1 cellular context compared by ENCODE assay signal in the genomic region with DNA sequence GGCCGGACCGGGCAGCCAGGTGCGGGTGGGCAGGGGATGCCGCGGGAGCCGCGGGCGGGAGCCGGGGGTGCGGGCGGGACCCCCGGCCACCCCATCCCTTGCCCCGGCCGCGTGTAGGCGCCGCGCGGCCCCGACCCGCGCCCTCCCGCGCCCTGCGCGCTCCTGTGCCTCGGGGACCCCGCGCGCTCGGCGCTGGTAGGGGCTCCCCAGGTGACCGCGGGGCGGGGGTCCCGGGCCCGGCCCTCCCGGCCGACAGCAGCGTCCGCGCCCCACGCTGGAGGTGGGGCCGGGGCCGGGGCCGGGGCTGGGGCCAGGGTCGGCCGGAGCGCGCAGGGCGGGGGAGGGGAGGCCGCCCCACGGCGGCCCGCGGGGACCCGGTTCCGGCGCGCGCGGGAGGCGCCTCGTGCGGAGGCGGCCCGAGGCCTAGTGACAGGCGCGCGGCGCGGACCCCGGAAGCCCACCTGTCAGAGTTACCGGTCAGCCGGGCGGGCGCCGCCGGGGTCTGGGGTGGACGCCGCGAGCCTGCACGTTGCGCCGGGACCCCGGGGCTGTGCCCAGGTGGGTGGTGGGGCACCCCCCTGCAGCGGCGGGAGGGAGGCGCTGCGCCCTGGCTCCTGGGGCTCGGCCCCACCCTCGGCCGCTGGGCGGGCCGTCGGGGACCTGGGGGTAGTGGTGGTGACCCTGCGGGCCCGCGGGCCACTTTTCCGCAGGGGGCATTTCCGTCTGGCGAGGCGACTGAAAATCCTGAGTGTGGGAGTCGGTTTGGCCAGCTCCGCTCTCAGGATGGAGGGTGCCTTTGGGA.
TF ChIP-seq lines count a peak whose summit lies in the region.

No MANE protein-coding gene starts in this region.

TF ChIP-seq in GM12878, 131 proteins besides CTCF, POLR2A, EP300 and RAD21 (continued from another document):
- TF ChIP-seq, protein P1, sequence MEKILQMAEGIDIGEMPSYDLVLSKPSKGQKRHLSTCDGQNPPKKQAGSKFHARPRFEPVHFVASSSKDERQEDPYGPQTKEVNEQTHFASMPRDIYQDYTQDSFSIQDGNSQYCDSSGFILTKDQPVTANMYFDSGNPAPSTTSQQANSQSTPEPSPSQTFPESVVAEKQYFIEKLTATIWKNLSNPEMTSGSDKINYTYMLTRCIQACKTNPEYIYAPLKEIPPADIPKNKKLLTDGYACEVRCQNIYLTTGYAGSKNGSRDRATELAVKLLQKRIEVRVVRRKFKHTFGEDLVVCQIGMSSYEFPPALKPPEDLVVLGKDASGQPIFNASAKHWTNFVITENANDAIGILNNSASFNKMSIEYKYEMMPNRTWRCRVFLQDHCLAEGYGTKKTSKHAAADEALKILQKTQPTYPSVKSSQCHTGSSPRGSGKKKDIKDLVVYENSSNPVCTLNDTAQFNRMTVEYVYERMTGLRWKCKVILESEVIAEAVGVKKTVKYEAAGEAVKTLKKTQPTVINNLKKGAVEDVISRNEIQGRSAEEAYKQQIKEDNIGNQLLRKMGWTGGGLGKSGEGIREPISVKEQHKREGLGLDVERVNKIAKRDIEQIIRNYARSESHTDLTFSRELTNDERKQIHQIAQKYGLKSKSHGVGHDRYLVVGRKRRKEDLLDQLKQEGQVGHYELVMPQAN (conservative IDR thresholded peaks at IDR 0.05), result peak; percentile 85
- TF ChIP-seq EGR1 (IDR thresholded peaks at IDR 0.05; ENCODE audit: borderline replicate concordance in 1 of 2, low read depth in 2 of 2, low read length in 2 of 2), result 0 out of 3 replicates have a peak, but pooled peaks of 1 of the 2 experiments have one; percentile 25
- TF ChIP-seq, protein P2, sequence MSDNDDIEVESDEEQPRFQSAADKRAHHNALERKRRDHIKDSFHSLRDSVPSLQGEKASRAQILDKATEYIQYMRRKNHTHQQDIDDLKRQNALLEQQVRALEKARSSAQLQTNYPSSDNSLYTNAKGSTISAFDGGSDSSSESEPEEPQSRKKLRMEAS (IDR thresholded peaks at IDR 0.05; ENCODE audit: low read depth, low read length), result no peak
- TF ChIP-seq HDAC6 (IDR thresholded peaks at IDR 0.05; ENCODE audit: unreplicated experiment), result peak; percentile 58
- TF ChIP-seq, protein P3, sequence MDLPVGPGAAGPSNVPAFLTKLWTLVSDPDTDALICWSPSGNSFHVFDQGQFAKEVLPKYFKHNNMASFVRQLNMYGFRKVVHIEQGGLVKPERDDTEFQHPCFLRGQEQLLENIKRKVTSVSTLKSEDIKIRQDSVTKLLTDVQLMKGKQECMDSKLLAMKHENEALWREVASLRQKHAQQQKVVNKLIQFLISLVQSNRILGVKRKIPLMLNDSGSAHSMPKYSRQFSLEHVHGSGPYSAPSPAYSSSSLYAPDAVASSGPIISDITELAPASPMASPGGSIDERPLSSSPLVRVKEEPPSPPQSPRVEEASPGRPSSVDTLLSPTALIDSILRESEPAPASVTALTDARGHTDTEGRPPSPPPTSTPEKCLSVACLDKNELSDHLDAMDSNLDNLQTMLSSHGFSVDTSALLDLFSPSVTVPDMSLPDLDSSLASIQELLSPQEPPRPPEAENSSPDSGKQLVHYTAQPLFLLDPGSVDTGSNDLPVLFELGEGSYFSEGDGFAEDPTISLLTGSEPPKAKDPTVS (IDR thresholded peaks at IDR 0.05; ENCODE audit: low read depth, low read length), result no peak
- TF ChIP-seq KLF5 (IDR thresholded peaks at IDR 0.05; ENCODE audit: partially characterized antibody), result no peak
- peak; percentile 85 for TF ChIP-seq GATAD2B (conservative IDR thresholded peaks at IDR 0.05; ENCODE audit: low read depth)
- TF ChIP-seq MEF2B (IDR thresholded peaks at IDR 0.05; ENCODE audit: partially characterized antibody, poor library complexity, severe bottlenecking), result no peak
- peak in 1 of 2 experiments; percentile 55; a peak in 1 of 4 replicates for TF ChIP-seq BHLHE40 (IDR thresholded peaks at IDR 0.05; ENCODE audit: borderline replicate concordance in 1 of 2, low read depth in 2 of 2, low read length in 1 of 2)
- TF ChIP-seq, protein P4, sequence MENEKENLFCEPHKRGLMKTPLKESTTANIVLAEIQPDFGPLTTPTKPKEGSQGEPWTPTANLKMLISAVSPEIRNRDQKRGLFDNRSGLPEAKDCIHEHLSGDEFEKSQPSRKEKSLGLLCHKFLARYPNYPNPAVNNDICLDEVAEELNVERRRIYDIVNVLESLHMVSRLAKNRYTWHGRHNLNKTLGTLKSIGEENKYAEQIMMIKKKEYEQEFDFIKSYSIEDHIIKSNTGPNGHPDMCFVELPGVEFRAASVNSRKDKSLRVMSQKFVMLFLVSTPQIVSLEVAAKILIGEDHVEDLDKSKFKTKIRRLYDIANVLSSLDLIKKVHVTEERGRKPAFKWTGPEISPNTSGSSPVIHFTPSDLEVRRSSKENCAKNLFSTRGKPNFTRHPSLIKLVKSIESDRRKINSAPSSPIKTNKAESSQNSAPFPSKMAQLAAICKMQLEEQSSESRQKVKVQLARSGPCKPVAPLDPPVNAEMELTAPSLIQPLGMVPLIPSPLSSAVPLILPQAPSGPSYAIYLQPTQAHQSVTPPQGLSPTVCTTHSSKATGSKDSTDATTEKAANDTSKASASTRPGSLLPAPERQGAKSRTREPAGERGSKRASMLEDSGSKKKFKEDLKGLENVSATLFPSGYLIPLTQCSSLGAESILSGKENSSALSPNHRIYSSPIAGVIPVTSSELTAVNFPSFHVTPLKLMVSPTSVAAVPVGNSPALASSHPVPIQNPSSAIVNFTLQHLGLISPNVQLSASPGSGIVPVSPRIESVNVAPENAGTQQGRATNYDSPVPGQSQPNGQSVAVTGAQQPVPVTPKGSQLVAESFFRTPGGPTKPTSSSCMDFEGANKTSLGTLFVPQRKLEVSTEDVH (IDR thresholded peaks at IDR 0.05; ENCODE audit: low read depth, partially characterized antibody), result no peak
- no peak for TF ChIP-seq ZNF207 (IDR thresholded peaks at IDR 0.05; ENCODE audit: borderline replicate concordance)
- 0 out of 2 replicates have a peak, but pooled peaks have one; percentile 18 for TF ChIP-seq TCF3 (IDR thresholded peaks at IDR 0.05; ENCODE audit: borderline replicate concordance, insufficient read depth, low read depth, low read length)
- peak; percentile 50; the same call in 1 of the 2 replicates for TF ChIP-seq IKZF1 (conservative IDR thresholded peaks at IDR 0.05)
- no peak for TF ChIP-seq MYB (IDR thresholded peaks at IDR 0.05; ENCODE audit: borderline replicate concordance, low read depth, low read length)
- TF ChIP-seq ZSCAN29 (IDR thresholded peaks at IDR 0.05), result 0 out of 2 replicates have a peak, but pooled peaks have one; percentile 35
- no peak for TF ChIP-seq TAF1 (IDR thresholded peaks at IDR 0.05; ENCODE audit: borderline replicate concordance, low read depth, low read length)
- peak; percentile 41; the same call in 1 of the 2 replicates for TF ChIP-seq RB1 (IDR thresholded peaks at IDR 0.05; ENCODE audit: borderline replicate concordance)
- TF ChIP-seq YY1 (IDR thresholded peaks at IDR 0.05; ENCODE audit: low read depth, low read length), result 0 out of 2 replicates have a peak, but pooled peaks have one; percentile 15
- TF ChIP-seq POLR2AphosphoS2 (IDR thresholded peaks at IDR 0.05; ENCODE audit: low read depth, low read length), result no peak
